8 cellular contexts compared by ENCODE assay signal in the genomic region with DNA sequence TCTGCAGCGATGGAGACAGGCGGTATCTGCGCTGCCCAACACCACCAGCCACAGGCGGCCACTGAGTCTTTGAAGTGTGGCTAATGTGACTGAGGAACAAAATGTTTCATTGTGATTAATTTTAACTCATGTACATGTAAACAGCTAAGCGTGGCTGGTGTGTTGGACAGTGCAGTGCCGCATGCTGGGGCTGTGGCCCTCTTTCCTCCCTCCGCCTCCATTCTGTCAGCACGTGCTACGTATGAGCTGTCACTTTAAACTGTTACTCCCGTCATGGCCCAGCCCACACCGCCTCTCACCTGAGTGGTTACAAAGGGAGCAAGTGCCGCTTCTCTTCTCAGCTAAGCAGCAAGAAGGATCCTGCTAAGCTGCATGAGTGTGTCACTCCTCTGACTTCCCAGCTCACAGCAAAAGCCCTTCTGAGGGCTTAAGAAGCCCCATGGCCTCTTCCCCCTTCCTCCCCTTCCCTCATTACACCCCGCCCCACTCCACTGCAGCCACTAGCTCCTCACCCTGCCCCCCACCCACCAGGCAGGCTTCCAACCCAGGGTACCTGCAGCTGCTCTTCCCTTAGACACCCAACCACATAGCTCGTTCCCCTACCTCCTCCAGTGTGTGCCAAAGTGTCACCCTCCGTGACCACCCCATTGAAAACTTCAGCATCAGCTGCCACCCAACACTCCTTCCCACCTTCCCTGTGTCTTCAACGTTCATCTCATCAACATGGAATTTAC.
DNase-seq lines count a peak whose midpoint lies in the region; ATAC-seq and TF ChIP-seq lines count a peak whose summit lies in the region.

No MANE protein-coding gene starts in this region.

- DNase-seq in NCI-H2171 treated with DMSO at 0.1 percent for 48 hours (lab: John Stamatoyannopoulos, UW) (peak; percentile 29), NCI-H2171 (lab: John Stamatoyannopoulos, UW) (no peak), activated T-cell treated with anti-CD3 and anti-CD28 coated beads for 48 hours (ENCODE audit: low read depth) (peak; percentile 67), foreskin fibroblast (peak in 1 of 2 donors; percentile 43), retina (peak; percentile 45), DMS153 treated with DMSO at 0.1 percent for 48 hours (lab: John Stamatoyannopoulos, UW; ENCODE audit: unreplicated experiment) (no peak), NOMO-1 treated with dmso at 0.1 percent for 144 hours (lab: John Stamatoyannopoulos, UW; ENCODE audit: unreplicated experiment) (no peak)

- H3K4me3 ChIP-seq in foreskin fibroblast (ENCODE audit: low read depth in 1 of 2, low read length in 2 of 2): peak overlapping the region; percentile 44 to 55

- TF ChIP-seq CTCF in foreskin fibroblast (IDR thresholded peaks at IDR 0.05; ENCODE audit: low read depth, low read length): no peak

- no peak for ATAC-seq in HG02852 (IDR thresholded peaks at IDR 0.05; ENCODE audit: unreplicated experiment)

Comparison
In these comparisons a context has a peak if more than half of its experiments do, and no peak if none do; other contexts are left out.
1. DNase-seq: peak in NCI-H2171 treated with DMSO at 0.1 percent for 48 hours (single experiment), activated T-cell treated with anti-CD3 and anti-CD28 coated beads for 48 hours (single experiment) and retina (single experiment); none in NCI-H2171 (single experiment), DMS153 treated with DMSO at 0.1 percent for 48 hours (single experiment) and NOMO-1 treated with dmso at 0.1 percent for 144 hours (single experiment).